In the genomic region with DNA sequence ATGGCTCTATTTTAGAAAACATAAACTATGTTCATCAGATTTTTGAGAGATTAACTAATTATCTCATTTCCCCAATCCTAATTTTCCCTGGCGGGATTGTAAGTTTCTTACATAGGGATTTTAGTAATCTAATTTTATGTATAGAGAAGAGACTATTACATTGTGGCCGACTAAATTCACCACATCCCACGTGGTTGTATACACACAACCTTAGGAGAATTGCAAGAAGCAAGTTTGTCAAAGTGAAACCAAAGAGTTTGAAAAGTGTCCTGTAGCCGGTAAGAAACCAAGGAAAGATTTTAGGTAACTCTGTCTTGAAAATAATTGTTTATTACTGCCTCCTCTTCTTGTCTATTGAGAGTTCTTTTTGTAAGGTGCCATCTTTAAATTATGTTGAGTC, we compare ENCODE assay signal across 1 cellular context.
TF ChIP-seq lines count a peak whose summit lies in the region.

No MANE protein-coding gene starts in this region.

TF ChIP-seq in IMR-90, 13 proteins besides CTCF, POLR2A, EP300 and RAD21:
- no peak for TF ChIP-seq ELK1 (IDR thresholded peaks at IDR 0.05; ENCODE audit: borderline replicate concordance, low read depth, low read length)
- TF ChIP-seq MAFK (IDR thresholded peaks at IDR 0.05; ENCODE audit: low read depth, low read length): no peak
- no peak for TF ChIP-seq NFE2L2 (IDR thresholded peaks at IDR 0.05; ENCODE audit: low read depth, low read length)
- TF ChIP-seq RFX5 (IDR thresholded peaks at IDR 0.05; ENCODE audit: low read depth, low read length): no peak
- no peak for TF ChIP-seq BHLHE40 (IDR thresholded peaks at IDR 0.05; ENCODE audit: low read depth, low read length)
- TF ChIP-seq CHD1 (IDR thresholded peaks at IDR 0.05; ENCODE audit: low read depth, low read length): no peak
- TF ChIP-seq SMC3 (IDR thresholded peaks at IDR 0.05; ENCODE audit: low read depth, low read length): no peak
- no peak for TF ChIP-seq CEBPB (IDR thresholded peaks at IDR 0.05; ENCODE audit: low read depth, low read length)
- TF ChIP-seq MAZ (IDR thresholded peaks at IDR 0.05; ENCODE audit: borderline replicate concordance, low read depth, low read length): no peak
- no peak for TF ChIP-seq USF2 (IDR thresholded peaks at IDR 0.05; ENCODE audit: low read depth, low read length)
- TF ChIP-seq RCOR1 (IDR thresholded peaks at IDR 0.05; ENCODE audit: insufficient replicate concordance, low read length): no peak
- TF ChIP-seq FOS (IDR thresholded peaks at IDR 0.05; ENCODE audit: low read depth, low read length): no peak
- TF ChIP-seq MXI1 (IDR thresholded peaks at IDR 0.05; ENCODE audit: borderline replicate concordance, low read depth, low read length): no peak
